Comparison of ENCODE assay signal across 24 cellular contexts in genomic region chr3:134576426-134576825, GRCh38.
DNase-seq lines count a peak whose midpoint lies in the region; ATAC-seq, FAIRE-seq and TF ChIP-seq lines count a peak whose summit lies in the region.
"Had no signal": no experiment of that assay in that cellular context is flagged by ENCODE, and none has a peak within 500 bp of the region (broad histone marks: within the 10 kb centered on the region; RNA-seq: fewer than 3 reads in every experiment).

No MANE protein-coding gene starts in this region.

- H3K4me3 ChIP-seq in mesenchymal stem cell (ENCODE audit: insufficient read depth in 1 of 2, low read depth in 1 of 2, low read length in 2 of 2), result no peak overlapping the region
- H3K4me3 ChIP-seq: SK-N-MC had no signal

- TF ChIP-seq POLR2A in GM12892 (IDR thresholded peaks at IDR 0.05; ENCODE audit: low read depth, low read length), result no peak

- WGBS in mesenchymal stem cell, result 65% methylated on average over 6 of the region's 6 CpGs

- no peak for TF ChIP-seq CTCF in neural crest cell (conservative IDR thresholded peaks at IDR 0.05)
- TF ChIP-seq CTCF in foreskin keratinocyte (conservative IDR thresholded peaks at IDR 0.05), result no peak

- H2BK15ac ChIP-seq in mesenchymal stem cell (ENCODE audit: low read depth, poor library complexity, severe bottlenecking), result no peak overlapping the region

- no peak overlapping the region for H4K91ac ChIP-seq in mesenchymal stem cell (ENCODE audit: low read length)

- H3K27me3 ChIP-seq in mesenchymal stem cell (ENCODE audit: control insufficient read depth in 1 of 2, insufficient read depth in 1 of 2, low read length in 2 of 2), result no peaks in the 10 kb centered on the region
- no peaks in the 10 kb centered on the region for H3K27me3 ChIP-seq in foreskin keratinocyte

- no peak overlapping the region for H4K8ac ChIP-seq in mesenchymal stem cell (ENCODE audit: low read length)

- no peak overlapping the region for H3K18ac ChIP-seq in mesenchymal stem cell (ENCODE audit: low read depth in 1 of 2, low read length in 2 of 2)

- H3K4me1 ChIP-seq in mesenchymal stem cell (ENCODE audit: control insufficient read depth, insufficient read depth, low read depth, low read length) (no peaks in the 10 kb centered on the region), foreskin keratinocyte (no peaks in the 10 kb centered on the region)

- H3K27ac ChIP-seq in mesenchymal stem cell (ENCODE audit: low read length, poor library complexity, severe bottlenecking) (no peak overlapping the region), foreskin keratinocyte (no peak overlapping the region)
- H3K27ac ChIP-seq: 22Rv1, C4-2B, HL-60, SK-N-MC had no signal

- no peak overlapping the region for H3K4me2 ChIP-seq in mesenchymal stem cell (ENCODE audit: low read length, poor library complexity, severe bottlenecking)

- no peaks in the 10 kb centered on the region for H3K79me1 ChIP-seq in mesenchymal stem cell (replicated peaks; ENCODE audit: low read length, poor library complexity, severe bottlenecking)

- no peak overlapping the region for H3K23ac ChIP-seq in mesenchymal stem cell (ENCODE audit: low read length in 2 of 2)

- H2BK120ac ChIP-seq in mesenchymal stem cell (ENCODE audit: low read depth, low read length), result no peak overlapping the region

- no peak overlapping the region for H3K4ac ChIP-seq in mesenchymal stem cell (ENCODE audit: low read depth in 1 of 2, low read length in 2 of 2)

- no peak overlapping the region for H2BK12ac ChIP-seq in mesenchymal stem cell (ENCODE audit: low read length in 2 of 2)

- peaks cover 12% of the 10 kb centered on the region for H3K9me3 Mint-ChIP-seq in neural crest cell

- H3K9me3 ChIP-seq in mesenchymal stem cell (ENCODE audit: control insufficient read depth, low read length), result no peaks in the 10 kb centered on the region

- H2BK5ac ChIP-seq in mesenchymal stem cell (ENCODE audit: low read depth, low read length, poor library complexity, severe bottlenecking), result no peak overlapping the region

- peaks cover 19% of the 10 kb centered on the region for H3K36me3 Mint-ChIP-seq in neural crest cell (ENCODE audit: low read depth)

- H3K9ac ChIP-seq in mesenchymal stem cell (ENCODE audit: low read length), result no peak overlapping the region

- no peak overlapping the region for H2AK5ac ChIP-seq in mesenchymal stem cell (ENCODE audit: low read length, severe bottlenecking)

- no peak overlapping the region for H2AFZ ChIP-seq in mesenchymal stem cell (ENCODE audit: low read depth, low read length)

- no peaks in the 10 kb centered on the region for H3K36me3 ChIP-seq in mesenchymal stem cell (ENCODE audit: control insufficient read depth in 1 of 2, insufficient read depth in 2 of 2, low read depth in 1 of 2, low read length in 2 of 2)

- peaks cover 9% of the 10 kb centered on the region for H3K4me1 Mint-ChIP-seq in neural crest cell
- H3K4me1 Mint-ChIP-seq: B cell had no signal

- H3K27ac Mint-ChIP-seq in neural crest cell (ENCODE audit: unreplicated experiment), result peak overlapping the region; percentile 15
- H3K27ac Mint-ChIP-seq: B cell; CD8-positive, alpha-beta T cell had no signal

- DNase-seq in NCI-H1417 (lab: John Stamatoyannopoulos, UW) (peak in 2 of 3 experiments; percentile 59 to 86), NCI-H1417 treated with DMSO at 0.1 percent for 48 hours (lab: John Stamatoyannopoulos, UW) (no peak), left colon (no peak), neural crest cell (ENCODE audit: low read depth, low spot score) (no peak), mesenchymal stem cell (no peak), GM12892 (ENCODE audit: insufficient read length) (no peak), foreskin keratinocyte (no peak)
- DNase-seq: Calu3; CD8-positive, alpha-beta T cell; DMS79 treated with DMSO at 0.1 percent for 48 hours; NCI-H1048; NCI-H1694; NCI-H2029 treated with DMSO at 0.1 percent for 48 hours; NCI-H2227 treated with DMSO at 0.1 percent for 48 hours; NCI-H510A; NCI-H774; SIG-M5 had no signal

- intact Hi-C loops in left colon (cut with DNase I, micrococcal nuclease), result no loop called here

- no peak overlapping the region for H3K14ac ChIP-seq in mesenchymal stem cell (ENCODE audit: low read length in 2 of 2)

- no peak overlapping the region for H3K4me3 Mint-ChIP-seq in neural crest cell
- H3K4me3 Mint-ChIP-seq: B cell; CD8-positive, alpha-beta T cell had no signal

- peak; percentile 95 for ATAC-seq in left colon
- ATAC-seq in foreskin keratinocyte, result no peak
- ATAC-seq: CD8-positive, alpha-beta T cell had no signal

- no peaks in the 10 kb centered on the region for H3K27me3 Mint-ChIP-seq in neural crest cell (ENCODE audit: low read depth)
- H3K27me3 Mint-ChIP-seq: B cell had no signal

- FAIRE-seq in GM12892 (lab: Jason Lieb, UNC), result no peak
- FAIRE-seq: GM19239, RCC 7860 had no signal

Comparison
In these comparisons a context has a peak if more than half of its experiments do, and no peak if none do; other contexts are left out.
1. DNase-seq: peak in NCI-H1417 (2 of 3); none in NCI-H1417 treated with DMSO at 0.1 percent for 48 hours (single experiment), left colon (0 of 2), neural crest cell (single experiment), mesenchymal stem cell (single experiment), GM12892 (single experiment) and foreskin keratinocyte (0 of 2).